ENCODE assay signal across 10 cellular contexts in genomic region chr18:59516356-59517155, GRCh38.
A peak's percentile ranks its signal among the peaks of the same experiment; 100 is the strongest.
DNase-seq lines count a peak whose midpoint lies in the region; ATAC-seq, FAIRE-seq and TF ChIP-seq lines count a peak whose summit lies in the region.
"Had no signal": no experiment of that assay in that cellular context is flagged by ENCODE, and none has a peak within 500 bp of the region (broad histone marks: within the 10 kb centered on the region; RNA-seq: fewer than 3 reads in every experiment).

No MANE protein-coding gene starts in this region.

- H3K56ac ChIP-seq in H1 (replicated peaks; ENCODE audit: insufficient read length, low read depth, low read length), result no peak overlapping the region

- H4K8ac ChIP-seq in H1 (ENCODE audit: extremely low read depth, insufficient read depth, low read length), result no peak overlapping the region

- H3K23me2 ChIP-seq in H1 (ENCODE audit: low read depth, low read length), result no peaks in the 10 kb centered on the region

- no peak overlapping the region for H3K4ac ChIP-seq in H1 (replicated peaks; ENCODE audit: insufficient read length, low read depth, low read length)

- H3K9me3 ChIP-seq in A549 (no peaks in the 10 kb centered on the region), HUES48 (ENCODE audit: control insufficient read depth, insufficient read depth, low read length) (no peaks in the 10 kb centered on the region), H1 (ENCODE audit: insufficient read depth in 2 of 2, low read depth in 1 of 2, low read length in 1 of 2) (no peaks in the 10 kb centered on the region), lung (ENCODE audit: control insufficient read depth in 2 of 2, insufficient read depth in 1 of 2, low read length in 1 of 2) (no peaks in the 10 kb centered on the region)

- peak overlapping the region; percentile 40 for H3K4me2 ChIP-seq in A549
- 0 out of 4 replicates have a peak overlapping the region, but pooled peaks of 1 of the 2 experiments have one; percentile 2 for H3K4me2 ChIP-seq in H1 (ENCODE audit: insufficient read depth in 1 of 2, low read depth in 2 of 2, low read length in 2 of 2)
- H3K4me2 ChIP-seq: BLaER1 treated with 17β-estradiol and CSF1 and Interleukin-3, amounts not matched to agents 10 nM and 100 nM had no signal

- H3K27ac Mint-ChIP-seq in glutamatergic neuron (ENCODE audit: unreplicated experiment), result no peak overlapping the region
- no peak overlapping the region for H3K27ac Mint-ChIP-seq in natural killer cell treated with Interleukin-12 subunit alpha and Interleukin-12 subunit beta and Interleukin-15 and Interleukin-18, amount 100 ng/mL, for 72 hours
- H3K27ac Mint-ChIP-seq: activated CD8-positive, alpha-beta T cell treated with anti-CD3 and anti-CD28 coated beads, Interleukin-2, amount 10 ng/mL, durations not matched to agents 7 days and 5 days had no signal

- no peak overlapping the region for H2BK15ac ChIP-seq in H1 (ENCODE audit: low read length)

- WGBS in A549 (ENCODE audit: missing lambda C conversion rate), result 8% methylated on average over 6 of the region's 6 CpGs
- 59% methylated on average over 6 of the region's 6 CpGs; no CpG with 5 or more reads in 1 of the 2 experiments for WGBS in H1 (ENCODE audit: extremely low coverage in 1 of 2, insufficient coverage in 1 of 2, insufficient read length in 1 of 2, insufficient replicate concordance in 2 of 2, low coverage in 1 of 2, low lambda C conversion rate in 2 of 2, missing lambda C conversion rate in 1 of 2), 2 experiments
- 6 to 16% methylated on average over 6 of the region's 6 CpGs for WGBS in lung, 2 donors

- no peak overlapping the region for H3K4me3 Mint-ChIP-seq in glutamatergic neuron (ENCODE audit: unreplicated experiment)
- no peak overlapping the region for H3K4me3 Mint-ChIP-seq in natural killer cell treated with Interleukin-12 subunit alpha and Interleukin-12 subunit beta and Interleukin-15 and Interleukin-18, amount 100 ng/mL, for 72 hours
- H3K4me3 Mint-ChIP-seq: activated CD8-positive, alpha-beta T cell treated with anti-CD3 and anti-CD28 coated beads, Interleukin-2, amount 10 ng/mL, durations not matched to agents 7 days and 5 days had no signal

- H2BK5ac ChIP-seq in H1 (ENCODE audit: low read depth, low read length), result no peak overlapping the region

- no peak for TF ChIP-seq CTCF in A549 (IDR thresholded peaks at IDR 0.05)
- no peak for TF ChIP-seq CTCF in H1 (IDR thresholded peaks at IDR 0.05; ENCODE audit: control extremely low read depth in 1 of 3, insufficient read depth in 1 of 3, low read depth in 1 of 3, low read length in 3 of 3)
- no peak for TF ChIP-seq CTCF in lung (IDR thresholded peaks at IDR 0.05; ENCODE audit: control extremely low read depth, extremely low read depth)
- TF ChIP-seq CTCF in glutamatergic neuron (IDR thresholded peaks at IDR 0.05; ENCODE audit: partially characterized antibody, unreplicated experiment), result no peak

- H4K91ac ChIP-seq in H1 (replicated peaks; ENCODE audit: insufficient read length, low read length), result no peak overlapping the region

- no peak overlapping the region for H2BK120ac ChIP-seq in H1 (replicated peaks; ENCODE audit: low read depth, low read length)

- H3K4me1 ChIP-seq in A549 (peaks cover 14% of the 10 kb centered on the region; the same call in 2 of the 3 replicates), HUES48 (ENCODE audit: control insufficient read depth, insufficient read depth, low read length) (peaks cover 6% of the 10 kb centered on the region; the same call in 1 of the 2 replicates), H1 (replicated peaks in 1 of 4; ENCODE audit: control insufficient read depth in 3 of 4, insufficient read depth in 4 of 4, low read length in 3 of 4) (no peaks in the 10 kb centered on the region; a peak in 1 of 7 replicates), lung (ENCODE audit: control insufficient read depth in 2 of 2, insufficient read depth in 2 of 2, low read length in 2 of 2) (peaks cover 6 to 12% of the 10 kb centered on the region in 2 donors)
- H3K4me1 ChIP-seq: BLaER1 treated with 17β-estradiol and CSF1 and Interleukin-3, amounts not matched to agents 10 nM and 100 nM had no signal

- H3K4me1 Mint-ChIP-seq in glutamatergic neuron (ENCODE audit: low read depth, unreplicated experiment), result peaks cover 2% of the 10 kb centered on the region
- H3K4me1 Mint-ChIP-seq in natural killer cell treated with Interleukin-12 subunit alpha and Interleukin-12 subunit beta and Interleukin-15 and Interleukin-18, amount 100 ng/mL, for 72 hours (ENCODE audit: low read depth in 2 of 2), result no peaks in the 10 kb centered on the region

- no peak overlapping the region for H3K4me3 ChIP-seq in A549
- H3K4me3 ChIP-seq in HUES48 (ENCODE audit: low read depth, low read length), result no peak overlapping the region
- no peak overlapping the region for H3K4me3 ChIP-seq in H1 (ENCODE audit: extremely low read depth in 1 of 4, insufficient read depth in 2 of 4, low read depth in 3 of 4, low read length in 4 of 4)
- no peak overlapping the region for H3K4me3 ChIP-seq in lung
- H3K4me3 ChIP-seq: BLaER1 treated with 17β-estradiol and CSF1 and Interleukin-3, amounts not matched to agents 10 nM and 100 nM had no signal

- H3K36me3 Mint-ChIP-seq in glutamatergic neuron (ENCODE audit: unreplicated experiment), result peaks cover 5% of the 10 kb centered on the region
- H3K36me3 Mint-ChIP-seq in natural killer cell treated with Interleukin-12 subunit alpha and Interleukin-12 subunit beta and Interleukin-15 and Interleukin-18, amount 100 ng/mL, for 72 hours, result no peaks in the 10 kb centered on the region

- no peak for TF ChIP-seq RAD21 in A549 (conservative IDR thresholded peaks at IDR 0.05 in 1 of 2, IDR thresholded peaks at IDR 0.05 in 1 of 2)
- TF ChIP-seq RAD21 in H1 (IDR thresholded peaks at IDR 0.05 in 1 of 2, conservative IDR thresholded peaks at IDR 0.05 in 1 of 2; ENCODE audit: low read depth in 2 of 2, low read length in 2 of 2), result no peak

- ATAC-seq in A549, result peak; percentile 86 to 92
- ATAC-seq in lung (ENCODE audit: insufficient read depth, low FRiP score), result peak; percentile 78
- no peak for ATAC-seq in natural killer cell treated with Interleukin-12 subunit alpha and Interleukin-12 subunit beta and Interleukin-15 and Interleukin-18, amount 100 ng/mL, for 72 hours
- ATAC-seq: activated CD8-positive, alpha-beta T cell treated with anti-CD3 and anti-CD28 coated beads, Interleukin-2, amount 10 ng/mL, durations not matched to agents 7 days and 5 days had no signal

- no peaks in the 10 kb centered on the region for H3K79me2 ChIP-seq in H1 (ENCODE audit: control insufficient read depth in 1 of 2, insufficient read depth in 2 of 2, low read length in 2 of 2)

- peaks cover 0 to 2% of the 10 kb centered on the region in 2 experiments for H4K20me1 ChIP-seq in H1 (replicated peaks in 1 of 2; ENCODE audit: control insufficient read depth in 1 of 2, insufficient read depth in 2 of 2, low read length in 2 of 2)
- H4K20me1 ChIP-seq: BLaER1 treated with 17β-estradiol and CSF1 and Interleukin-3, amounts not matched to agents 10 nM and 100 nM had no signal

- H4K5ac ChIP-seq in H1 (ENCODE audit: insufficient read length, low read depth, low read length), result no peak overlapping the region

- H2AFZ ChIP-seq in H1 (ENCODE audit: low read length), result no peak overlapping the region

- H3K36me3 ChIP-seq in HUES48 (ENCODE audit: control insufficient read depth, insufficient read depth, low read length) (no peaks in the 10 kb centered on the region), H1 (ENCODE audit: control insufficient read depth in 2 of 4, insufficient read depth in 4 of 4, low read length in 3 of 4) (no peaks in the 10 kb centered on the region), lung (ENCODE audit: control insufficient read depth in 2 of 2, insufficient read depth in 2 of 2, low read length in 2 of 2) (no peaks in the 10 kb centered on the region)
- H3K36me3 ChIP-seq: BLaER1 treated with 17β-estradiol and CSF1 and Interleukin-3, amounts not matched to agents 10 nM and 100 nM had no signal

- POLR2A ChIA-PET in A549 (lab: Yijun Ruan, JAX) (no interaction called here), H1 (lab: Charles Lee; ENCODE audit: partially characterized antibody) (no interaction called here)

- H3K27me3 Mint-ChIP-seq in glutamatergic neuron (ENCODE audit: unreplicated experiment), result no peaks in the 10 kb centered on the region
- peaks cover 4 to 5% of the 10 kb centered on the region in 2 donors for H3K27me3 Mint-ChIP-seq in natural killer cell treated with Interleukin-12 subunit alpha and Interleukin-12 subunit beta and Interleukin-15 and Interleukin-18, amount 100 ng/mL, for 72 hours

- CTCF ChIA-PET in A549 (lab: Yijun Ruan, JAX) (interaction anchor here (0.7 to 1.1 kb wide), 4 partner anchors 17 to 307 kb away, joined by 3 read pairs; partner anchors contain the start of gene CCBE1), H1 (lab: Charles Lee; ENCODE audit: partially characterized antibody) (interaction anchor here (0.5 to 1.5 kb wide), 5 partner anchors 54 to 1017 kb away, joined by 3 to 4 read pairs (median 3); no protein-coding TSS in a partner anchor)

- no peak overlapping the region for H3K9ac ChIP-seq in HUES48 (ENCODE audit: low read depth, low read length)
- no peak overlapping the region for H3K9ac ChIP-seq in H1 (replicated peaks in 1 of 4; ENCODE audit: extremely low read depth in 1 of 4, low read depth in 3 of 4, low read length in 3 of 4)
- H3K9ac ChIP-seq: BLaER1 treated with 17β-estradiol and CSF1 and Interleukin-3, amounts not matched to agents 10 nM and 100 nM had no signal

- TF ChIP-seq POLR2A in A549 (IDR thresholded peaks at IDR 0.05; ENCODE audit: low read length) (no peak), H1 (IDR thresholded peaks at IDR 0.05; ENCODE audit: control extremely low read depth in 1 of 2, low read depth in 2 of 2, low read length in 2 of 2) (no peak)

- H2BK20ac ChIP-seq in H1 (ENCODE audit: low read length), result no peak overlapping the region

- DNase-seq in A549 (ENCODE audit: low read depth in 1 of 2, low spot score in 1 of 2) (peak; percentile 31 to 60), H1 (ENCODE audit: low read depth in 1 of 2, low spot score in 2 of 2) (no peak), lung (ENCODE audit: low spot score) (peak; percentile 78), NCI-H2081 treated with DMSO at 0.1 percent for 48 hours (lab: John Stamatoyannopoulos, UW) (no peak), hippocampal formation (lab: John Stamatoyannopoulos, UW) (no peak), glutamatergic neuron (no peak)
- DNase-seq in natural killer cell treated with Interleukin-12 subunit alpha and Interleukin-12 subunit beta and Interleukin-15 and Interleukin-18, amount 100 ng/mL, for 72 hours (ENCODE audit: low spot score), result no peak
- DNase-seq: activated CD8-positive, alpha-beta T cell treated with anti-CD3 and anti-CD28 coated beads, Interleukin-2, amount 10 ng/mL, durations not matched to agents 7 days and 5 days had no signal

- FAIRE-seq in A549 (lab: Jason Lieb, UNC) (no peak), H1 (lab: Jason Lieb, UNC) (peak; percentile 60)

- no peak overlapping the region; the same call in 1 of the 2 replicates for H2BK12ac ChIP-seq in H1 (ENCODE audit: low read depth, low read length)

- no peak overlapping the region for H3K23ac ChIP-seq in H1 (ENCODE audit: insufficient read length)

- H3K18ac ChIP-seq in H1 (ENCODE audit: extremely low read depth, low read length), result no peak overlapping the region

- H3K27me3 ChIP-seq in HUES48 (ENCODE audit: control insufficient read depth, insufficient read depth, low read length) (no peaks in the 10 kb centered on the region), H1 (replicated peaks in 1 of 4; ENCODE audit: control insufficient read depth in 3 of 4, extremely low read depth in 1 of 4, insufficient read depth in 3 of 4, low read length in 3 of 4) (no peaks in the 10 kb centered on the region), lung (ENCODE audit: control insufficient read depth, insufficient read depth) (no peaks in the 10 kb centered on the region)
- H3K27me3 ChIP-seq: BLaER1 treated with 17β-estradiol and CSF1 and Interleukin-3, amounts not matched to agents 10 nM and 100 nM had no signal

- no peaks in the 10 kb centered on the region for H3K79me1 ChIP-seq in H1 (ENCODE audit: low read depth, low read length)

- no peaks in the 10 kb centered on the region for H3K9me3 Mint-ChIP-seq in glutamatergic neuron (ENCODE audit: unreplicated experiment)
- no peaks in the 10 kb centered on the region for H3K9me3 Mint-ChIP-seq in natural killer cell treated with Interleukin-12 subunit alpha and Interleukin-12 subunit beta and Interleukin-15 and Interleukin-18, amount 100 ng/mL, for 72 hours

- H2AK5ac ChIP-seq in H1 (ENCODE audit: low read depth, low read length), result no peak overlapping the region; the same call in 1 of the 2 replicates

- TF ChIP-seq EP300 in A549 (IDR thresholded peaks at IDR 0.05) (no peak), H1 (IDR thresholded peaks at IDR 0.05; ENCODE audit: borderline replicate concordance in 1 of 2, low read depth in 2 of 2, low read length in 2 of 2) (no peak)

- H3K14ac ChIP-seq in H1 (ENCODE audit: insufficient read length), result no peak overlapping the region

- H3K27ac ChIP-seq in A549, result no peak overlapping the region; a peak in 1 of 6 replicates
- H3K27ac ChIP-seq in HUES48 (ENCODE audit: low read depth, low read length), result peak overlapping the region; percentile 89
- no peak overlapping the region for H3K27ac ChIP-seq in H1 (ENCODE audit: low read depth, low read length)
- peak overlapping the region; percentile 60 to 77 for H3K27ac ChIP-seq in lung (ENCODE audit: low read depth in 1 of 2, low read length in 1 of 2)
- H3K27ac ChIP-seq: BLaER1 treated with 17β-estradiol and CSF1 and Interleukin-3, amounts not matched to agents 10 nM and 100 nM had no signal

Comparison
In these comparisons a context has a peak if more than half of its experiments do, and no peak if none do; other contexts are left out.
1. ATAC-seq: peak in A549 (2 of 2) and lung (single experiment); none in natural killer cell treated with Interleukin-12 subunit alpha and Interleukin-12 subunit beta and Interleukin-15 and Interleukin-18, amount 100 ng/mL, for 72 hours (0 of 2).
2. DNase-seq: peak in A549 (2 of 2) and lung (single experiment); none in H1 (0 of 2), NCI-H2081 treated with DMSO at 0.1 percent for 48 hours (single experiment), hippocampal formation (0 of 2), glutamatergic neuron (single experiment) and natural killer cell treated with Interleukin-12 subunit alpha and Interleukin-12 subunit beta and Interleukin-15 and Interleukin-18, amount 100 ng/mL, for 72 hours (single experiment).
3. H3K27ac ChIP-seq: peak in HUES48 (single experiment) and lung (2 of 2); none in A549 (0 of 2) and H1 (single experiment).
4. Of the 18 proteins assayed by ChIP-seq in both H1 and A549: peak only in H1: none; only in A549: MAX; in both: none; in neither: 15; mixed calls (peak in some experiments, not most) for 2.